22 cellular contexts compared by ENCODE assay signal in the genomic region with DNA sequence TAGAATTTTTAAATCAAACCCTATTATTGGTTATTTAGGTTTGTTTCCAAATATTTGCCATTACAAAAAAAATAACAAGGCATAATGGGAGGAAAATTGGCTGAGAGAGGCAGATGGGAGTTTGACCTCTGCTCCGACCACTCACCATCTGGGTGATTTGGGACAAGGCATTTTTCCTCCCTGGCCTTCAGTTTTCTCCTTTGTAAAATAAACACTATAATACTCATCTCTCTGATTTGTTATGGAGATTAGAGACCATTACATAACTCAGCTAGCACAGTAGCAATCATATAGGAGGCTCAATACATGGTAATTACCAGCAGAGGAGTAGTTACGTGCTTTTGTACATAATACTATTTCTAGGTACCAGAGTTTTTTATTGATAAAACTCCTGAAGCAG.
"Had no signal": no experiment of that assay in that cellular context is flagged by ENCODE, and none has a peak within 500 bp of the region (broad histone marks: within the 10 kb centered on the region; RNA-seq: fewer than 3 reads in every experiment).

No MANE protein-coding gene starts in this region.

- ATAC-seq: left cardiac atrium; left lung; naive thymus-derived CD8-positive, alpha-beta T cell; sciatic nerve; stimulated activated effector memory CD8-positive, alpha-beta T cell treated with anti-CD3 and anti-CD28 coated beads, Interleukin-12 subunit alpha, Interleukin-12 subunit beta, amount 100 ng/mL, for 72 hours; stimulated activated naive CD8-positive, alpha-beta T cell treated with anti-CD3 and anti-CD28 coated beads, Interleukin-15, Interleukin-2, amounts not matched to agents 100 U/mL and 50 U/mL, for 24 hours had no signal

- H3K36me3 ChIP-seq: left lung, prostate gland, right atrium auricular region, thoracic aorta, tibial nerve, vagina had no signal

- H3K9me3 ChIP-seq: left lung, prostate gland, right atrium auricular region, thoracic aorta, tibial nerve, vagina had no signal

- H3K4me1 ChIP-seq: prostate gland, right atrium auricular region, vagina had no signal

- H3K4me3 ChIP-seq: dorsolateral prefrontal cortex, left lung, prostate gland, right atrium auricular region, thoracic aorta, tibial nerve, vagina had no signal

- H3K27ac ChIP-seq: dorsolateral prefrontal cortex, left lung, prostate gland, right atrium auricular region, thoracic aorta, tibial nerve, vagina had no signal

- H3K27me3 ChIP-seq: left lung, right atrium auricular region, tibial nerve, vagina had no signal

- DNase-seq: dorsolateral prefrontal cortex; effector CD4-positive, alpha-beta T cell; head of caudate nucleus; hippocampal formation; left cardiac atrium; left lung; mesenchymal stem cell; midbrain; naive thymus-derived CD8-positive, alpha-beta T cell; nephron progenitor cell; nucleus accumbens; stimulated activated CD4-positive, alpha-beta T cell treated with anti-CD3 and anti-CD28 coated beads, Interleukin-2, amount 100 ng/mL, for 24 hours; stimulated activated CD4-positive, alpha-beta T cell treated with anti-CD3 and anti-CD28 coated beads, Interleukin-4, amount 100 ng/mL, for 24 hours; stimulated activated naive CD8-positive, alpha-beta T cell treated with anti-CD3 and anti-CD28 coated beads, Interleukin-15, Interleukin-2, amounts not matched to agents 100 U/mL and 50 U/mL, for 24 hours; substantia nigra had no signal
